ENCODE assay signal across 1 cellular context in genomic region chr17:41648411-41649195, GRCh38.
A peak's percentile ranks its signal among the peaks of the same experiment; 100 is the strongest.
TF ChIP-seq lines count a peak whose summit lies in the region.

No MANE protein-coding gene starts in this region.

TF ChIP-seq in HepG2, 621 proteins besides CTCF, POLR2A, EP300 and RAD21 (continued from another document and continues in another):
- TF ChIP-seq MYPOP (CRISPR knock-in tag; IDR thresholded peaks at IDR 0.05) = no peak
- TF ChIP-seq BRD4 (CRISPR knock-in tag; IDR thresholded peaks at IDR 0.05) = no peak
- no peak for TF ChIP-seq AKNA (CRISPR knock-in tag; IDR thresholded peaks at IDR 0.05; ENCODE audit: borderline replicate concordance)
- peak; percentile 71 for TF ChIP-seq STAG1 (CRISPR knock-in tag; IDR thresholded peaks at IDR 0.05)
- no peak for TF ChIP-seq IKZF4 (CRISPR knock-in tag; IDR thresholded peaks at IDR 0.05; ENCODE audit: borderline replicate concordance, low read depth, not compliant biosample characterization)
- TF ChIP-seq RNF2 (conservative IDR thresholded peaks at IDR 0.05; ENCODE audit: low read depth) = peak; percentile 81
- peak; percentile 69; the same call in 1 of the 2 replicates for TF ChIP-seq ZNF83 (CRISPR knock-in tag; IDR thresholded peaks at IDR 0.05; ENCODE audit: borderline replicate concordance)
- peak; percentile 35; the same call in 1 of the 2 replicates for TF ChIP-seq ETV5 (CRISPR knock-in tag; IDR thresholded peaks at IDR 0.05; ENCODE audit: borderline replicate concordance)
- 0 out of 2 replicates have a peak, but pooled peaks have one; percentile 27 for TF ChIP-seq ZNF556 (CRISPR knock-in tag; IDR thresholded peaks at IDR 0.05; ENCODE audit: borderline replicate concordance)
- 0 out of 2 replicates have a peak, but pooled peaks have one; percentile 30 for TF ChIP-seq ZNF713 (CRISPR knock-in tag; IDR thresholded peaks at IDR 0.05)
- TF ChIP-seq ZSCAN21 (CRISPR knock-in tag; IDR thresholded peaks at IDR 0.05; ENCODE audit: borderline replicate concordance) = no peak
- no peak for TF ChIP-seq ATAD3A (CRISPR knock-in tag; IDR thresholded peaks at IDR 0.05)
- no peak for TF ChIP-seq ZSCAN9 (CRISPR knock-in tag; IDR thresholded peaks at IDR 0.05; ENCODE audit: borderline replicate concordance)
- peak; percentile 51; the same call in 1 of the 2 replicates for TF ChIP-seq ZNF280B (CRISPR knock-in tag; IDR thresholded peaks at IDR 0.05; ENCODE audit: borderline replicate concordance)
- TF ChIP-seq TCF7L2 (IDR thresholded peaks at IDR 0.05; ENCODE audit: low read depth, low read length) = no peak
- TF ChIP-seq ZNF136 (CRISPR knock-in tag; IDR thresholded peaks at IDR 0.05; ENCODE audit: low read depth) = 0 out of 2 replicates have a peak, but pooled peaks have one; percentile 47
- no peak for TF ChIP-seq MAFF (IDR thresholded peaks at IDR 0.05; ENCODE audit: low read depth, low read length)
- TF ChIP-seq ELF3 (CRISPR knock-in tag; IDR thresholded peaks at IDR 0.05) = peak; percentile 95
- TF ChIP-seq ZHX1 (CRISPR knock-in tag; IDR thresholded peaks at IDR 0.05; ENCODE audit: low read depth) = no peak
- peak; percentile 40; the same call in 1 of the 2 replicates for TF ChIP-seq ZNF567 (CRISPR knock-in tag; IDR thresholded peaks at IDR 0.05; ENCODE audit: borderline replicate concordance)
- TF ChIP-seq SMAD9 (CRISPR knock-in tag; IDR thresholded peaks at IDR 0.05) = no peak
- no peak for TF ChIP-seq ZBTB2 (CRISPR knock-in tag; IDR thresholded peaks at IDR 0.05; ENCODE audit: low read depth)
- peak; percentile 66 for TF ChIP-seq ZFX (CRISPR knock-in tag; IDR thresholded peaks at IDR 0.05; ENCODE audit: low read depth)
- no peak for TF ChIP-seq RFXANK (CRISPR knock-in tag; IDR thresholded peaks at IDR 0.05)
- TF ChIP-seq NPAS2 (CRISPR knock-in tag; IDR thresholded peaks at IDR 0.05; ENCODE audit: borderline replicate concordance) = no peak
- TF ChIP-seq ZNF687 (CRISPR knock-in tag; IDR thresholded peaks at IDR 0.05) = peak; percentile 56; the same call in 1 of the 2 replicates
- TF ChIP-seq GATA4 (IDR thresholded peaks at IDR 0.05; ENCODE audit: borderline replicate concordance, low read depth) = no peak
- TF ChIP-seq CBX1 (IDR thresholded peaks at IDR 0.05; ENCODE audit: low read depth) = no peak
- TF ChIP-seq GABPB1 (CRISPR knock-in tag; IDR thresholded peaks at IDR 0.05) = peak; percentile 68
- peak; percentile 61; the same call in 1 of the 2 replicates for TF ChIP-seq GATAD2A (CRISPR knock-in tag; IDR thresholded peaks at IDR 0.05)
- TF ChIP-seq SALL2 (CRISPR knock-in tag; IDR thresholded peaks at IDR 0.05) = no peak; the same call in 1 of the 2 replicates
- no peak for TF ChIP-seq HHEX (CRISPR knock-in tag; IDR thresholded peaks at IDR 0.05)
- TF ChIP-seq ATF2 (CRISPR knock-in tag; IDR thresholded peaks at IDR 0.05) = 0 out of 2 replicates have a peak, but pooled peaks have one; percentile 18
- TF ChIP-seq ZXDC (CRISPR knock-in tag; IDR thresholded peaks at IDR 0.05) = no peak
